In genomic region chr5:55636711-55637110, GRCh38 we compare ENCODE assay signal across 10 cellular contexts.
A peak's percentile ranks its signal among the peaks of the same experiment; 100 is the strongest.
DNase-seq lines count a peak whose midpoint lies in the region; ATAC-seq and TF ChIP-seq lines count a peak whose summit lies in the region.
"Had no signal": no experiment of that assay in that cellular context is flagged by ENCODE, and none has a peak within 500 bp of the region (broad histone marks: within the 10 kb centered on the region; RNA-seq: fewer than 3 reads in every experiment).

No MANE protein-coding gene starts in this region.

- peak; percentile 45 to 74 for ATAC-seq in left cardiac atrium
- no peak for ATAC-seq in activated naive CD4-positive, alpha-beta T cell treated with anti-CD3 and anti-CD28 coated beads, Interleukin-2, amount 50 U/mL, for 72 hours

- no peaks in the 10 kb centered on the region for H3K9me2 ChIP-seq in SK-N-SH

- no peak for TF ChIP-seq RAD21 in SK-N-SH (IDR thresholded peaks at IDR 0.05; ENCODE audit: low read length)

- H3K79me2 ChIP-seq in SK-N-SH (ENCODE audit: insufficient read depth) = no peaks in the 10 kb centered on the region

- no peaks in the 10 kb centered on the region for H3K9me3 ChIP-seq in SK-N-SH

- H3K9me3 Mint-ChIP-seq in activated naive CD4-positive, alpha-beta T cell treated with anti-CD3 and anti-CD28 coated beads, Interleukin-2, amount 50 U/mL, for 72 hours = no peaks in the 10 kb centered on the region
- no peaks in the 10 kb centered on the region for H3K9me3 Mint-ChIP-seq in activated CD4-positive, alpha-beta memory T cell treated with anti-CD3 and anti-CD28 coated beads, Interleukin-2, amount 10 ng/mL, durations not matched to agents 7 days and 5 days
- H3K9me3 Mint-ChIP-seq: activated T-helper 1 cell treated with anti-CD3 and anti-CD28 coated beads, Interleukin-12 subunit alpha, Interleukin-12 subunit beta, Interleukin-2, Interleukin-4 antibody, amounts not matched to agents 30 ng/mL and 10 ng/mL and 1 ng/mL, durations not matched to agents 14 hours and 24 hours and 36 hours had no signal

- peak overlapping the region; percentile 26 to 72; a peak in 3 of 4 replicates for H3K27ac ChIP-seq in SK-N-SH (ENCODE audit: low read depth in 2 of 2, low read length in 1 of 2)
- H3K27ac ChIP-seq in rectal smooth muscle tissue (ENCODE audit: low read depth, low read length) = peak overlapping the region; percentile 79

- peaks cover 0 to 7% of the 10 kb centered on the region in 2 donors for H3K36me3 Mint-ChIP-seq in activated naive CD4-positive, alpha-beta T cell treated with anti-CD3 and anti-CD28 coated beads, Interleukin-2, amount 50 U/mL, for 72 hours
- H3K36me3 Mint-ChIP-seq in activated CD4-positive, alpha-beta memory T cell treated with anti-CD3 and anti-CD28 coated beads, Interleukin-2, amount 10 ng/mL, durations not matched to agents 7 days and 5 days (ENCODE audit: low read depth) = peaks cover 15% of the 10 kb centered on the region

- no peak overlapping the region for H3K4me2 ChIP-seq in SK-N-SH

- no peaks in the 10 kb centered on the region for H4K20me1 ChIP-seq in SK-N-SH (ENCODE audit: insufficient read depth)

- H3K27me3 ChIP-seq in SK-N-SH (ENCODE audit: insufficient read depth) (no peaks in the 10 kb centered on the region), rectal smooth muscle tissue (ENCODE audit: control insufficient read depth, insufficient read depth, low read length) (no peaks in the 10 kb centered on the region)

- POLR2A ChIA-PET in SK-N-SH (lab: Yijun Ruan, JAX) = no interaction called here
- POLR2A ChIA-PET in activated CD4-positive, alpha-beta memory T cell treated with anti-CD3 and anti-CD28 coated beads, Interleukin-2, amount 10 ng/mL, durations not matched to agents 7 days and 5 days (lab: Charles Lee) = no interaction called here

- H3K4me3 Mint-ChIP-seq in activated CD4-positive, alpha-beta memory T cell treated with anti-CD3 and anti-CD28 coated beads, Interleukin-2, amount 10 ng/mL, durations not matched to agents 7 days and 5 days = no peak overlapping the region
- H3K4me3 Mint-ChIP-seq: activated T-helper 1 cell treated with anti-CD3 and anti-CD28 coated beads, Interleukin-12 subunit alpha, Interleukin-12 subunit beta, Interleukin-2, Interleukin-4 antibody, amounts not matched to agents 30 ng/mL and 10 ng/mL and 1 ng/mL, durations not matched to agents 14 hours and 24 hours and 36 hours had no signal

- peak; percentile 54 for DNase-seq in ELR (ENCODE audit: low read depth)
- no peak for DNase-seq in SK-N-SH
- DNase-seq in left cardiac atrium = no peak
- no peak for DNase-seq in GM13976 (ENCODE audit: low spot score)
- DNase-seq in NCI-H1105 (lab: John Stamatoyannopoulos, UW) = no peak
- DNase-seq in activated naive CD4-positive, alpha-beta T cell treated with anti-CD3 and anti-CD28 coated beads, Interleukin-2, amount 50 U/mL, for 72 hours (ENCODE audit: low spot score in 2 of 2) = no peak
- no peak for DNase-seq in activated CD4-positive, alpha-beta memory T cell treated with anti-CD3 and anti-CD28 coated beads, Interleukin-2, amount 10 ng/mL, durations not matched to agents 7 days and 5 days
- DNase-seq: DND-41 had no signal

- WGBS in SK-N-SH (ENCODE audit: low lambda C conversion rate) = 51% methylated on average over 3 of the region's 3 CpGs

- H3K27me3 Mint-ChIP-seq in activated CD4-positive, alpha-beta memory T cell treated with anti-CD3 and anti-CD28 coated beads, Interleukin-2, amount 10 ng/mL, durations not matched to agents 7 days and 5 days = no peaks in the 10 kb centered on the region

- H3K4me1 Mint-ChIP-seq in activated CD4-positive, alpha-beta memory T cell treated with anti-CD3 and anti-CD28 coated beads, Interleukin-2, amount 10 ng/mL, durations not matched to agents 7 days and 5 days = peaks cover 10% of the 10 kb centered on the region

- no peak for TF ChIP-seq EP300 in SK-N-SH (IDR thresholded peaks at IDR 0.05; ENCODE audit: borderline replicate concordance in 1 of 2, low read depth in 1 of 2, low read length in 1 of 2)

- intact Hi-C loops in left cardiac atrium (cut with DNase I) = loop anchor here in 1 of 2 donors (10.0 kb wide), 2 partner anchors 102 to 212 kb away; partner anchors contain the start of gene PLPP1

- TF ChIP-seq CTCF in SK-N-SH (IDR thresholded peaks at IDR 0.05) (no peak), GM13976 (IDR thresholded peaks at IDR 0.05; ENCODE audit: borderline replicate concordance, control extremely low read depth, extremely low read depth, insufficient read depth, missing control alignments) (no peak)

- H3K4me3 ChIP-seq in SK-N-SH (ENCODE audit: low read depth in 2 of 2, low read length in 1 of 2) (no peak overlapping the region), rectal smooth muscle tissue (ENCODE audit: low read length) (peak overlapping the region; percentile 16)

- H2AFZ ChIP-seq in SK-N-SH (ENCODE audit: low read depth) = no peak overlapping the region

- no peaks in the 10 kb centered on the region for H3F3A ChIP-seq in SK-N-SH (replicated peaks; ENCODE audit: insufficient read depth)

- no peak overlapping the region for H3K9ac ChIP-seq in SK-N-SH
- H3K9ac ChIP-seq in rectal smooth muscle tissue (ENCODE audit: low read length) = no peak overlapping the region

- H3K4me1 ChIP-seq in SK-N-SH (ENCODE audit: control insufficient read depth in 1 of 2, insufficient read depth in 2 of 2, low read depth in 1 of 2, low read length in 1 of 2) (peaks cover 8 to 17% of the 10 kb centered on the region in 2 experiments), rectal smooth muscle tissue (ENCODE audit: control insufficient read depth, insufficient read depth, low read length) (peaks cover 42% of the 10 kb centered on the region)

- H3K36me3 ChIP-seq in SK-N-SH (replicated peaks in 1 of 2; ENCODE audit: control insufficient read depth in 1 of 2, insufficient read depth in 2 of 2, low read length in 1 of 2) (peaks cover 0 to 5% of the 10 kb centered on the region in 2 experiments), rectal smooth muscle tissue (ENCODE audit: control insufficient read depth, insufficient read depth, low read length) (no peaks in the 10 kb centered on the region)

- H3K27ac Mint-ChIP-seq in activated naive CD4-positive, alpha-beta T cell treated with anti-CD3 and anti-CD28 coated beads, Interleukin-2, amount 50 U/mL, for 72 hours = no peak overlapping the region
- no peak overlapping the region for H3K27ac Mint-ChIP-seq in activated CD4-positive, alpha-beta memory T cell treated with anti-CD3 and anti-CD28 coated beads, Interleukin-2, amount 10 ng/mL, durations not matched to agents 7 days and 5 days
- H3K27ac Mint-ChIP-seq: activated T-helper 1 cell treated with anti-CD3 and anti-CD28 coated beads, Interleukin-12 subunit alpha, Interleukin-12 subunit beta, Interleukin-2, Interleukin-4 antibody, amounts not matched to agents 30 ng/mL and 10 ng/mL and 1 ng/mL, durations not matched to agents 14 hours and 24 hours and 36 hours had no signal

- in situ Hi-C loops in GM13976 (cut with MboI; ENCODE audit: low sequenced_read_pairs, unreplicated experiment) = no loop called here

- CTCF ChIA-PET in SK-N-SH (lab: Yijun Ruan, JAX) = interaction anchor here (1.7 to 1.9 kb wide), 2 partner anchors 18 to 230 kb away, joined by 4 to 5 read pairs; no protein-coding TSS in a partner anchor
- CTCF ChIA-PET in activated CD4-positive, alpha-beta memory T cell treated with anti-CD3 and anti-CD28 coated beads, Interleukin-2, amount 10 ng/mL, durations not matched to agents 7 days and 5 days (lab: Charles Lee) = interaction anchor here (0.8 kb wide), 1 partner anchor 11 kb away, joined by 3 read pairs; no protein-coding TSS in a partner anchor

TF ChIP-seq in SK-N-SH, 30 proteins besides CTCF, POLR2A, EP300 and RAD21:
- TF ChIP-seq RFX5 (IDR thresholded peaks at IDR 0.05; ENCODE audit: low read length) = no peak
- TF ChIP-seq ELF1 (IDR thresholded peaks at IDR 0.05) = peak; percentile 74

Comparison
In these comparisons a context has a peak if more than half of its experiments do, and no peak if none do; other contexts are left out.
1. ATAC-seq: peak in left cardiac atrium (2 of 2); none in activated naive CD4-positive, alpha-beta T cell treated with anti-CD3 and anti-CD28 coated beads, Interleukin-2, amount 50 U/mL, for 72 hours (0 of 2).